12 cellular contexts compared by ENCODE assay signal in the genomic region with DNA sequence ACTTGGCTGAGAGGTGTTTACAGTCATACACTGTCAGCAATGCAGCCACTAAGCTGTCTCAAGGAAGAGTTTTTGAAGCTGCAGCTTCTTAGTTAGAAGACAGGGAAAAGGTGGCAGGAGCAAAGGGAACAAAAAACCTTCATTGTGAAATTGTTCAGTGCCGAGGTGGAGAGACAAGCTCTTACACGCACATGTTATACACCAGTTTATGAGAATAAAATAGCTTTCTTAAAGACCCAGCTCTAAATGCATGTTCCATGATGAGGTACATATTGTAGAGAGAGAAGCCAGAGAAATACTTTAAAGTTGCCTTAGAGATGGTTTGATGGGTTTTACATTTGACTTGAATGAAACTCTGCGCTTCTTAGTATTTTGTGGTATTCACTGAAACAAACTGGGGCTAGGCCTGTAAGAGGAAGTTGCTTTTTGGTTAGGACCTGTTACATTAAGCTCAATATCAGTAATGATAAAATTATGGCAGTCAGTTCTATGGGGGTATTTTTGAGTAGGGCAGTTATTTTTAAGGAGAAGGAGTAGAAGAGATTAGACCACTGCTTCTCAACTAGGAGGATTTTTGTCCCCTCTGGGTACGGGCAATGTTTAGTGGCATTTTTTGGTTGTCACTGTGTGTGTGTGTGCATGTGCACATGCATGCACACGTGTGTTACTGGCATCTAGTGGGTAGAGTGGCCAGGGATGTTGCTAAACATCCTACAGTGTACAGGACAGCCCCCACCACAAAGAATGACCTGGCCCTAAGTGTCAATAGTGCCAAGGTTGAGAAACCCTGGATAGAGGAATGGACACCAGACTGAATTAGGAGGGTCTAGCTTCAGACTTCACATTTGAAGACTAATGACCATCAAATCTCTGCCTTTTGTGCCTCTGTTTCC. TPM values are rescaled to one million over a fixed set of nuclear protein-coding genes. Genes with fewer than 3 reads are reported as not detected.
A peak's percentile ranks its signal among the peaks of the same experiment; 100 is the strongest.
DNase-seq lines count a peak whose midpoint lies in the region; ATAC-seq, FAIRE-seq and TF ChIP-seq lines count a peak whose summit lies in the region.
"Had no signal": no experiment of that assay in that cellular context is flagged by ENCODE, and none has a peak within 500 bp of the region (broad histone marks: within the 10 kb centered on the region; RNA-seq: fewer than 3 reads in every experiment).

No MANE protein-coding gene starts in this region.

- H3K36me3 Mint-ChIP-seq in activated naive CD8-positive, alpha-beta T cell treated with anti-CD3 and anti-CD28 coated beads for 36 hours, result peaks cover 53% of the 10 kb centered on the region

- intact Hi-C loops in right cardiac atrium (cut with DNase I), result loop anchor here in 2 of 4 donors (10.0 kb wide), 1 partner anchor 48 kb away; no protein-coding TSS in a partner anchor
- intact Hi-C loops in cardiac septum (cut with DNase I), result loop anchor here (5.0 kb wide), 1 partner anchor 210 kb away; no protein-coding TSS in a partner anchor
- intact Hi-C loops in vagina (cut with DNase I), result loop anchor here (10.0 kb wide), 1 partner anchor 48 kb away; no protein-coding TSS in a partner anchor
- intact Hi-C loops in tibial artery (cut with DNase I; ENCODE audit: low total_unique reads), result no loop called here

- FAIRE-seq in small intestine (lab: Jason Lieb, UNC), result no peak

- no peak for ATAC-seq in right cardiac atrium

- H3K27me3 ChIP-seq in right cardiac atrium (ENCODE audit: control insufficient read depth, insufficient read depth) (no peaks in the 10 kb centered on the region), vagina (no peaks in the 10 kb centered on the region), small intestine (ENCODE audit: control insufficient read depth in 2 of 2, insufficient read depth in 2 of 2, low read length in 2 of 2) (no peaks in the 10 kb centered on the region), tibial artery (no peaks in the 10 kb centered on the region)
- H3K27me3 ChIP-seq: testis had no signal

- 65% methylated on average over 5 of the region's 5 CpGs for WGBS in right cardiac atrium
- 50 to 64% (median 60%) methylated on average over 5 of the region's 5 CpGs for WGBS in small intestine, 3 donors

- peak overlapping the region; percentile 26 for H3K27ac Mint-ChIP-seq in activated naive CD8-positive, alpha-beta T cell treated with anti-CD3 and anti-CD28 coated beads for 36 hours

- peaks cover 10% of the 10 kb centered on the region for H3K9me3 Mint-ChIP-seq in activated naive CD8-positive, alpha-beta T cell treated with anti-CD3 and anti-CD28 coated beads for 36 hours

- H3K4me3 ChIP-seq in right cardiac atrium (ENCODE audit: low read length) (peak overlapping the region; percentile 13), vagina (no peak overlapping the region), small intestine (ENCODE audit: low read depth in 1 of 2, low read length in 2 of 2) (no peak overlapping the region), tibial artery (no peak overlapping the region)
- H3K4me3 ChIP-seq: testis had no signal

- H3K36me3 ChIP-seq in vagina (no peaks in the 10 kb centered on the region), small intestine (ENCODE audit: control insufficient read depth in 2 of 2, insufficient read depth in 2 of 2, low read length in 2 of 2) (no peaks in the 10 kb centered on the region), tibial artery (peaks cover 0 to 11% (median 8%) of the 10 kb centered on the region in 3 donors)

- H3K4me1 Mint-ChIP-seq in activated naive CD8-positive, alpha-beta T cell treated with anti-CD3 and anti-CD28 coated beads for 36 hours, result peaks cover 37% of the 10 kb centered on the region

- DNase-seq in right cardiac atrium (no peak), cardiac septum (ENCODE audit: low spot score) (no peak), lung microvascular endothelial cell (ENCODE audit: low read depth in 2 of 2) (peak; percentile 5 to 9), vagina (ENCODE audit: extremely low spot score in 2 of 2) (no peak), small intestine (no peak), tibial artery (no peak), NCI-H524 treated with DMSO at 0.1 percent for 48 hours (lab: John Stamatoyannopoulos, UW) (no peak)
- no peak for DNase-seq in activated naive CD8-positive, alpha-beta T cell treated with anti-CD3 and anti-CD28 coated beads for 36 hours
- DNase-seq: NCI-H1694 treated with DMSO at 0.1 percent for 48 hours; stimulated activated CD4-positive, alpha-beta T cell treated with anti-CD3 and anti-CD28 coated beads, Interleukin-2, amount 100 ng/mL, for 48 hours; testis had no signal

- no peaks in the 10 kb centered on the region for H3K27me3 Mint-ChIP-seq in activated naive CD8-positive, alpha-beta T cell treated with anti-CD3 and anti-CD28 coated beads for 36 hours

- H3K4me3 Mint-ChIP-seq in activated naive CD8-positive, alpha-beta T cell treated with anti-CD3 and anti-CD28 coated beads for 36 hours, result no peak overlapping the region

- peaks cover 16% of the 10 kb centered on the region for H3K4me1 ChIP-seq in right cardiac atrium (ENCODE audit: control insufficient read depth, insufficient read depth, low read length)
- H3K4me1 ChIP-seq in vagina, result peaks cover 49% of the 10 kb centered on the region
- H3K4me1 ChIP-seq in small intestine (ENCODE audit: control insufficient read depth in 2 of 2, insufficient read depth in 1 of 2, low read depth in 1 of 2, low read length in 1 of 2), result peaks cover 13 to 31% of the 10 kb centered on the region in 2 donors
- H3K4me1 ChIP-seq in tibial artery, result peaks cover 0 to 95% (median 37%) of the 10 kb centered on the region in 4 donors

- TF ChIP-seq CTCF in vagina (IDR thresholded peaks at IDR 0.05), result no peak
- no peak for TF ChIP-seq CTCF in tibial artery (IDR thresholded peaks at IDR 0.05)

- peak overlapping the region; percentile 57 for H3K27ac ChIP-seq in right cardiac atrium (ENCODE audit: low read length)
- peak overlapping the region; percentile 50 for H3K27ac ChIP-seq in vagina
- peak overlapping the region in 1 of 2 donors; percentile 74 for H3K27ac ChIP-seq in small intestine (ENCODE audit: low read depth in 1 of 2, low read length in 1 of 2)
- H3K27ac ChIP-seq in tibial artery, result peak overlapping the region in 1 of 2 donors; percentile 10
- H3K27ac ChIP-seq: HL-60 had no signal

- TF ChIP-seq POLR2A in vagina (IDR thresholded peaks at IDR 0.05), result no peak

- H3K9me3 ChIP-seq in right cardiac atrium (ENCODE audit: control insufficient read depth, low read length), result no peaks in the 10 kb centered on the region
- no peaks in the 10 kb centered on the region for H3K9me3 ChIP-seq in vagina
- no peaks in the 10 kb centered on the region for H3K9me3 ChIP-seq in small intestine (ENCODE audit: control insufficient read depth, low read depth)
- H3K9me3 ChIP-seq in tibial artery, result no peaks in the 10 kb centered on the region
- H3K9me3 ChIP-seq: testis had no signal

RNA-seq across cellular contexts. Expression of a gene that starts 9.8 kb away (rescaled TPM):
- total RNA-seq in right cardiac atrium (10 to 100 TPM; 21.8 to 38.0 (median 29.1) TPM), cardiac septum (14.1 TPM), lung microvascular endothelial cell (70.2 and 177 TPM in 2 replicates), vagina (45.4 TPM)
- polyA plus RNA-seq in right cardiac atrium (20.9 TPM), small intestine (10 to 100 TPM; 13.6 to 15.1 (median 14.9) TPM)
- total RNA-seq in activated naive CD8-positive, alpha-beta T cell treated with anti-CD3 and anti-CD28 coated beads for 36 hours, result 10 to 100 TPM; 32.0 to 33.7 TPM

Comparison
In these comparisons a context has a peak if more than half of its experiments do, and no peak if none do; other contexts are left out.
1. DNase-seq: peak in lung microvascular endothelial cell (2 of 2); none in right cardiac atrium (0 of 3), cardiac septum (single experiment), activated naive CD8-positive, alpha-beta T cell treated with anti-CD3 and anti-CD28 coated beads for 36 hours (single experiment), vagina (0 of 2), small intestine (single experiment), tibial artery (0 of 2) and NCI-H524 treated with DMSO at 0.1 percent for 48 hours (single experiment).